ENCODE assay signal across 1 cellular context in the genomic region with DNA sequence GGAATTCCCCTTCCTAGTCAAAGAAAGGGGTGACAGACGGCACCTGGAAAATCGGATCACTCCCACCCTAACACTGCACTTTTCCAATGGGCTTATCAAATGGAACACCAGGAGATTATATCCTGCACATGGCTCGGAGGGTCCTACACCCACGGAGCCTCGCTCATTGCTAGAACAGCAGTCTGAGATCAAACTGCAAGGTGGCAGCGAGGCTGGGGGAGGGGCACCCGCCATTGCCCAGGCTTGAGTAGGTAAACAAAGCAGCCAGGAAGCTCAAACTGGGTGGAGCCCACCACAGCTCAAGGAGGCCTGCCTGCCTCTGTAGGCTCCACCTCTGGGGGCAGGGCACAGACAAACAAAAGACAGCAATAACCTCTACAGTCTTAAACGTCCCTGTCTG. TPM values are rescaled to one million over a fixed set of nuclear protein-coding genes. Genes with fewer than 3 reads are reported as not detected.
"Had no signal": no experiment of that assay in that cellular context is flagged by ENCODE, and none has a peak within 500 bp of the region (broad histone marks: within the 10 kb centered on the region; RNA-seq: fewer than 3 reads in every experiment).

No MANE protein-coding gene starts in this region.

RNA-seq across cellular contexts. Expression of a gene that starts 24.5 kb away (rescaled TPM):
- polyA plus RNA-seq: keratinocyte had no signal
